In the genomic region with DNA sequence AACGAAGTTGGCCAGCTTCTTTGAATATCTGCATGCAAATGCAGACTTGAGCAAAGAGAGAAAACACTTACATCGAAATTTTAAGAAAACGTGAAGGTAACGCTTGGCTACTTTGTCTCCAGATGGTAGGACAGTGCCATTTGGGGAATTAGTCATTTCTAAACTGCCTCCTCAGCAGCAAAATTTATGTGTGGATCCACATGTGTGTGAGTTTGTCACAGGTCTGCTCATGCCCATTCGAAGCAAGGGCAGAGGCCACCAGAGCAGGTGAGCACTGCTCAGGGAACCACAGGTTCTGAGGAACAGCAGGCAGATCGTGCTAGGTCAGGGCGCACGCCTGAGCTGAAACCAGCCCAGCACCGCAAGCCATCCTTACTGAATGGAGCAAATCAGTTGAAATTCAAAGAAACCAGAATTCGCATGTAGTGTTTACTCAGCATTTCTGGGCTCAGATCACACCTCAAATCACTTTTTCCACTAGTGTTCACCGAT, we compare ENCODE assay signal across 9 cellular contexts.
A peak's percentile ranks its signal among the peaks of the same experiment; 100 is the strongest.
DNase-seq lines count a peak whose midpoint lies in the region; ATAC-seq, FAIRE-seq and TF ChIP-seq lines count a peak whose summit lies in the region.
"Had no signal": no experiment of that assay in that cellular context is flagged by ENCODE, and none has a peak within 500 bp of the region (broad histone marks: within the 10 kb centered on the region; RNA-seq: fewer than 3 reads in every experiment).

No MANE protein-coding gene starts in this region.

- CTCF ChIA-PET in H1 (lab: Charles Lee; ENCODE audit: partially characterized antibody) = interaction anchor here (1.1 kb wide), 1 partner anchor 42 kb away, joined by 3 read pairs; no protein-coding TSS in a partner anchor
- CTCF ChIA-PET in RWPE1 (lab: Yijun Ruan, JAX) = interaction anchor here (0.6 kb wide), 1 partner anchor 44 kb away, joined by 3 read pairs; no protein-coding TSS in a partner anchor

- H3K4me3 ChIP-seq in H1 (ENCODE audit: extremely low read depth in 1 of 4, insufficient read depth in 2 of 4, low read depth in 3 of 4, low read length in 4 of 4) = no peak overlapping the region
- H3K4me3 ChIP-seq: lung had no signal

- no peak overlapping the region for H3K9ac ChIP-seq in H1 (replicated peaks in 1 of 4; ENCODE audit: extremely low read depth in 1 of 4, low read depth in 3 of 4, low read length in 3 of 4)

- H3K79me1 ChIP-seq in H1 (ENCODE audit: low read depth, low read length) = no peaks in the 10 kb centered on the region

- no peak overlapping the region for H3K4me2 ChIP-seq in H1 (ENCODE audit: insufficient read depth in 1 of 2, low read depth in 2 of 2, low read length in 2 of 2)

- no peaks in the 10 kb centered on the region for H3K9me3 ChIP-seq in H1 (ENCODE audit: insufficient read depth in 2 of 2, low read depth in 1 of 2, low read length in 1 of 2)

- H2AFZ ChIP-seq in H1 (ENCODE audit: low read length) = no peak overlapping the region

- DNase-seq in GM20000 (ENCODE audit: low spot score) (peak; percentile 72), H1 (ENCODE audit: low read depth in 1 of 2, low spot score in 2 of 2) (no peak), SK-N-DZ (ENCODE audit: low spot score) (no peak), RWPE1 (ENCODE audit: low spot score) (no peak), SIG-M5 (lab: John Stamatoyannopoulos, UW) (no peak), NCI-H187 (lab: John Stamatoyannopoulos, UW) (no peak)

- H3K14ac ChIP-seq in H1 (ENCODE audit: insufficient read length) = no peak overlapping the region

- no peak for TF ChIP-seq CTCF in GM20000 (IDR thresholded peaks at IDR 0.05; ENCODE audit: extremely low read depth, missing control alignments)
- TF ChIP-seq CTCF in H1 (IDR thresholded peaks at IDR 0.05; ENCODE audit: control extremely low read depth in 1 of 3, insufficient read depth in 1 of 3, low read depth in 1 of 3, low read length in 3 of 3) = no peak
- no peak for TF ChIP-seq CTCF in RWPE1 (conservative IDR thresholded peaks at IDR 0.05; ENCODE audit: low read depth)

- POLR2A ChIA-PET in H1 (lab: Charles Lee; ENCODE audit: partially characterized antibody) (no interaction called here), RWPE1 (lab: Yijun Ruan, JAX; ENCODE audit: low non-redundant PET) (no interaction called here)

- peaks cover 0 to 4% of the 10 kb centered on the region in 2 experiments; a peak in 1 of 4 replicates for H3K79me2 ChIP-seq in H1 (ENCODE audit: control insufficient read depth in 1 of 2, insufficient read depth in 2 of 2, low read length in 2 of 2)

- H2BK20ac ChIP-seq in H1 (ENCODE audit: low read length) = no peak overlapping the region

- ATAC-seq in GM18498 (IDR thresholded peaks at IDR 0.05; ENCODE audit: unreplicated experiment) (peak; percentile 63), HG03460 (IDR thresholded peaks at IDR 0.05; ENCODE audit: unreplicated experiment) (peak; percentile 37)

- no peak overlapping the region for H4K8ac ChIP-seq in H1 (ENCODE audit: extremely low read depth, insufficient read depth, low read length)

- no peaks in the 10 kb centered on the region for H3K4me1 ChIP-seq in H1 (replicated peaks in 1 of 4; ENCODE audit: control insufficient read depth in 3 of 4, insufficient read depth in 4 of 4, low read length in 3 of 4)

- H2BK15ac ChIP-seq in H1 (ENCODE audit: low read length) = peak overlapping the region; percentile 16; the same call in 1 of the 2 replicates

- no peak overlapping the region for H3K4ac ChIP-seq in H1 (replicated peaks; ENCODE audit: insufficient read length, low read depth, low read length)

- no peak overlapping the region for H3K27ac ChIP-seq in H1 (ENCODE audit: low read depth, low read length)
- H3K27ac ChIP-seq in RWPE1 = no peak overlapping the region

- H4K20me1 ChIP-seq in H1 (replicated peaks in 1 of 2; ENCODE audit: control insufficient read depth in 1 of 2, insufficient read depth in 2 of 2, low read length in 2 of 2) = peaks cover 0 to 5% of the 10 kb centered on the region in 2 experiments

- H4K5ac ChIP-seq in H1 (ENCODE audit: insufficient read length, low read depth, low read length) = no peak overlapping the region

- no peak overlapping the region for H3K23ac ChIP-seq in H1 (ENCODE audit: insufficient read length)

- no peak for TF ChIP-seq POLR2A in H1 (IDR thresholded peaks at IDR 0.05; ENCODE audit: control extremely low read depth in 1 of 2, low read depth in 2 of 2, low read length in 2 of 2)

- no peak for TF ChIP-seq EP300 in H1 (IDR thresholded peaks at IDR 0.05; ENCODE audit: borderline replicate concordance in 1 of 2, low read depth in 2 of 2, low read length in 2 of 2)

- no peaks in the 10 kb centered on the region for H3K27me3 ChIP-seq in H1 (replicated peaks in 1 of 4; ENCODE audit: control insufficient read depth in 3 of 4, extremely low read depth in 1 of 4, insufficient read depth in 3 of 4, low read length in 3 of 4)

- H3K23me2 ChIP-seq in H1 (ENCODE audit: low read depth, low read length) = 0 out of 2 replicates have a peak, but pooled peaks cover 4% of the 10 kb centered on the region

- TF ChIP-seq RAD21 in H1 (IDR thresholded peaks at IDR 0.05 in 1 of 2, conservative IDR thresholded peaks at IDR 0.05 in 1 of 2; ENCODE audit: low read depth in 2 of 2, low read length in 2 of 2) = no peak

- no peak overlapping the region for H2BK5ac ChIP-seq in H1 (ENCODE audit: low read depth, low read length)

- H3K36me3 ChIP-seq in H1 (ENCODE audit: control insufficient read depth in 2 of 4, insufficient read depth in 4 of 4, low read length in 3 of 4) = peaks cover 0 to 3% (median under 1%) of the 10 kb centered on the region in 4 experiments; a peak in 1 of 8 replicates

- H4K91ac ChIP-seq in H1 (replicated peaks; ENCODE audit: insufficient read length, low read length) = no peak overlapping the region

- no peak overlapping the region for H2BK120ac ChIP-seq in H1 (replicated peaks; ENCODE audit: low read depth, low read length)

- H3K18ac ChIP-seq in H1 (ENCODE audit: extremely low read depth, low read length) = no peak overlapping the region

- H2BK12ac ChIP-seq in H1 (ENCODE audit: low read depth, low read length) = no peak overlapping the region

- WGBS in H1 (ENCODE audit: extremely low coverage in 1 of 2, insufficient coverage in 1 of 2, insufficient read length in 1 of 2, insufficient replicate concordance in 2 of 2, low coverage in 1 of 2, low lambda C conversion rate in 2 of 2, missing lambda C conversion rate in 1 of 2), 2 experiments = 87% methylated on average over 11 of the region's 11 CpGs; no CpG with 5 or more reads in 1 of the 2 experiments

- H3K56ac ChIP-seq in H1 (replicated peaks; ENCODE audit: insufficient read length, low read depth, low read length) = no peak overlapping the region

- no peak for FAIRE-seq in H1 (lab: Jason Lieb, UNC)

- no peak overlapping the region for H2AK5ac ChIP-seq in H1 (ENCODE audit: low read depth, low read length)

TF ChIP-seq in H1, 55 proteins besides CTCF, POLR2A, EP300 and RAD21:
- TF ChIP-seq RBBP5 (IDR thresholded peaks at IDR 0.05; ENCODE audit: borderline replicate concordance, low read depth, low read length) = no peak
- TF ChIP-seq CHD1 (IDR thresholded peaks at IDR 0.05; ENCODE audit: low read depth, low read length) = no peak
- TF ChIP-seq, protein P1, sequence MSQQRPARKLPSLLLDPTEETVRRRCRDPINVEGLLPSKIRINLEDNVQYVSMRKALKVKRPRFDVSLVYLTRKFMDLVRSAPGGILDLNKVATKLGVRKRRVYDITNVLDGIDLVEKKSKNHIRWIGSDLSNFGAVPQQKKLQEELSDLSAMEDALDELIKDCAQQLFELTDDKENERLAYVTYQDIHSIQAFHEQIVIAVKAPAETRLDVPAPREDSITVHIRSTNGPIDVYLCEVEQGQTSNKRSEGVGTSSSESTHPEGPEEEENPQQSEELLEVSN (IDR thresholded peaks at IDR 0.05) = no peak
- TF ChIP-seq GTF2F1 (IDR thresholded peaks at IDR 0.05; ENCODE audit: borderline replicate concordance, low read depth, low read length) = no peak
- TF ChIP-seq SP4 (IDR thresholded peaks at IDR 0.05; ENCODE audit: low read length) = no peak
- no peak for TF ChIP-seq CEBPB (IDR thresholded peaks at IDR 0.05; ENCODE audit: low read depth, low read length)
